ENCODE assay signal across 23 cellular contexts in the genomic region with DNA sequence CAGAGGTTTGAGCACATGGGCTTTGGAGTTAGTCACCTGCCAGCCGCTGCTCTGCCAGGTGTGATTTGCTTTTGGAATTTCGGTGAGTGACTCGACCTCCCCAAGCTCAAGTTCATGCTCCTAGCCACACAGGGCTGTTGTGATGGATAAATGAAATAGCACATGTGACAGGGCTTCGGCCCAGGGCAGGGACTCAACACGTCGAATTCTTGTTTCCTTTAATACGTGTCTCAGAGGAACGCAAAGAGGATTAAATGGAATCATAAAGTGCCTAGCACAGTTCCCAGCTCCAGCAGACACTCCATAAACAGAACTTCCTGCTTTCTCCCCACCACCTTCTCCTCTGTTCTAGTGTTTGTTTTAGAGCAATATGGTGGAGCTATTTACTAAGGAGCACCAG.
"Had no signal": no experiment of that assay in that cellular context is flagged by ENCODE, and none has a peak within 500 bp of the region (broad histone marks: within the 10 kb centered on the region; RNA-seq: fewer than 3 reads in every experiment).

No MANE protein-coding gene starts in this region.

- H3K27ac ChIP-seq: gastroesophageal sphincter, parathyroid adenoma, sigmoid colon, spleen, thoracic aorta, upper lobe of right lung had no signal

- H3K27ac Mint-ChIP-seq: activated CD4-positive, alpha-beta memory T cell treated with anti-CD3 and anti-CD28 coated beads, Interleukin-2, amount 10 ng/mL, durations not matched to agents 7 days and 5 days; activated naive CD4-positive, alpha-beta T cell treated with anti-CD3 and anti-CD28 coated beads, Interleukin-2, amount 50 U/mL, for 24 hours; activated T-helper 1 cell treated with anti-CD3 and anti-CD28 coated beads, Interleukin-12 subunit alpha, Interleukin-12 subunit beta, Interleukin-2, Interleukin-4 antibody, amounts not matched to agents 30 ng/mL and 10 ng/mL and 1 ng/mL, durations not matched to agents 14 hours and 24 hours and 36 hours; memory B cell; nephron progenitor cell had no signal

- H3K4me3 Mint-ChIP-seq: activated CD4-positive, alpha-beta memory T cell treated with anti-CD3 and anti-CD28 coated beads, Interleukin-2, amount 10 ng/mL, durations not matched to agents 7 days and 5 days; activated naive CD4-positive, alpha-beta T cell treated with anti-CD3 and anti-CD28 coated beads, Interleukin-2, amount 50 U/mL, for 24 hours; activated T-helper 1 cell treated with anti-CD3 and anti-CD28 coated beads, Interleukin-12 subunit alpha, Interleukin-12 subunit beta, Interleukin-2, Interleukin-4 antibody, amounts not matched to agents 30 ng/mL and 10 ng/mL and 1 ng/mL, durations not matched to agents 14 hours and 24 hours and 36 hours; brain; memory B cell; nephron progenitor cell had no signal

- DNase-seq: activated gamma-delta T cell treated with Interleukin-2 at 50 U/mL for 16 hours; anterior cingulate cortex; central memory CD4-positive, alpha-beta T cell; effector memory CD4-positive, alpha-beta T cell; nephron progenitor cell; nucleus accumbens; sigmoid colon; spleen; stimulated activated CD4-positive, alpha-beta T cell treated with anti-CD3 and anti-CD28 coated beads, Interleukin-4, amount 100 ng/mL, for 1 hour; stimulated activated naive CD4-positive, alpha-beta T cell treated with Interleukin-2 at 50 U/mL for 16 hours; upper lobe of right lung had no signal

- H3K9me3 ChIP-seq: gastroesophageal sphincter, heart right ventricle, mucosa of descending colon, sigmoid colon, spleen, thoracic aorta, upper lobe of right lung had no signal

- H3K4me3 ChIP-seq: gastroesophageal sphincter, heart right ventricle, mucosa of descending colon, sigmoid colon, spleen, thoracic aorta, upper lobe of right lung had no signal

- H3K36me3 ChIP-seq: gastroesophageal sphincter, heart right ventricle, sigmoid colon, spleen, thoracic aorta, upper lobe of right lung had no signal

- H3K9me3 Mint-ChIP-seq: activated CD4-positive, alpha-beta memory T cell treated with anti-CD3 and anti-CD28 coated beads, Interleukin-2, amount 10 ng/mL, durations not matched to agents 7 days and 5 days; activated naive CD4-positive, alpha-beta T cell treated with anti-CD3 and anti-CD28 coated beads, Interleukin-2, amount 50 U/mL, for 24 hours; activated T-helper 1 cell treated with anti-CD3 and anti-CD28 coated beads, Interleukin-12 subunit alpha, Interleukin-12 subunit beta, Interleukin-2, Interleukin-4 antibody, amounts not matched to agents 30 ng/mL and 10 ng/mL and 1 ng/mL, durations not matched to agents 14 hours and 24 hours and 36 hours; brain; memory B cell; nephron progenitor cell had no signal

- H3K27me3 Mint-ChIP-seq: activated naive CD4-positive, alpha-beta T cell treated with anti-CD3 and anti-CD28 coated beads, Interleukin-2, amount 50 U/mL, for 24 hours; memory B cell had no signal

- H3K4me1 Mint-ChIP-seq: activated naive CD4-positive, alpha-beta T cell treated with anti-CD3 and anti-CD28 coated beads, Interleukin-2, amount 50 U/mL, for 24 hours; memory B cell had no signal

- H3K4me1 ChIP-seq: gastroesophageal sphincter, parathyroid adenoma, sigmoid colon, spleen, upper lobe of right lung had no signal

- ATAC-seq: esophagus mucosa, gastroesophageal sphincter, mucosa of descending colon, SK-N-SH treated with all-trans-retinoic acid at 6 μM for 48 hours, upper lobe of right lung had no signal

- H3K27me3 ChIP-seq: gastroesophageal sphincter, heart right ventricle, sigmoid colon, spleen, upper lobe of right lung had no signal

- H3K36me3 Mint-ChIP-seq: activated naive CD4-positive, alpha-beta T cell treated with anti-CD3 and anti-CD28 coated beads, Interleukin-2, amount 50 U/mL, for 24 hours; brain; memory B cell had no signal
